In the genomic region with DNA sequence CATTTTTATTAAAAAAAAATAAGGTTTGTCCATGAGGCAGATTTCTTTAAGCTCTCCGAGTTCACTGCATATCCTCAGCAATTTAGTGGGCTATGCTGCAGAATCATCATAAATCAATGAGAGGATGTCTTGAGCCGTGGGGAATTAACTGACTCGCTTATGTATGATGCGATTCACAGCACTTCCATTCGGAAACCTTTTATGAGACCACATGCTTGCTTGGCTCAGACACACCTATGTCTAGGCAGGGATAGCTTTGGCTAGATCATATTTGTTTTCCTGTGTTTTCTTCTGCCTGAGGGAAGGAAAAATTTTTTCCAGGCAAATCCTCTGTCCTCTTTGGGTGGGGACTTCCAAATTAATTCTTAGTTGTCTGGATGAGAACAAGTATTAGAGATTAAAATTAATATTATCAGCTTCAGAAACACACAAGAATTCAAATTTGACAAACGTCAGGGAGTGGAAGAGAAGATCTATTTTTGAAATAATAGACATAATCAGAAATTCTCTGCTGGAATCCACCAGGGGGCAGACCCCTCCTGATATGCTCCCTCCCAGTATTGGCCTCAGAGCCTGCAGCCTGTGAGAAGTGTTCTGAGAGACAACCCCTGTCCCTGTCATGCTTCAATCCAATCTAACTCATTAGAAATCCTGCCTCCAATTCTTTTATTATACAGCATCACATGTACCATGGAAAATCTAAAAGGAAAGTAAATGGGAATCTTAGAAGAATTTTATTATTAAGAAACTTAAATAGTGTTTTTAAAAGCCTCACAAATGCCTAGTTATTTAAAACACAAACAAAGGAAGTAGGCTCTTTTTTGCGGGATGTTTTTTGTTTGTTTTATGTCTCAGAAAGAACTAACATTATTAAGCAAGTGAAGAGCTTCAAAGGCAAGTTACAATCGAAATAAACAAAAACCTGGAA, we compare ENCODE assay signal across 8 cellular contexts.
DNase-seq lines count a peak whose midpoint lies in the region; ATAC-seq and TF ChIP-seq lines count a peak whose summit lies in the region.

No MANE protein-coding gene starts in this region.

- ATAC-seq in GM19043 (IDR thresholded peaks at IDR 0.05; ENCODE audit: low read depth, unreplicated experiment) (peak; percentile 87), HG03354 (IDR thresholded peaks at IDR 0.05; ENCODE audit: poor library complexity, severe bottlenecking, unreplicated experiment) (peak; percentile 82), body of pancreas (peak; percentile 83)

- H3K27me3 ChIP-seq in body of pancreas (no peaks in the 10 kb centered on the region), transverse colon (no peaks in the 10 kb centered on the region)

- H3K27ac ChIP-seq in body of pancreas = no peak overlapping the region
- H3K27ac ChIP-seq in transverse colon = no peak overlapping the region

- no peaks in the 10 kb centered on the region for H3K9me3 Mint-ChIP-seq in Calu3 (ENCODE audit: low read depth, unreplicated experiment)

- no peaks in the 10 kb centered on the region for H3K9me3 ChIP-seq in body of pancreas
- H3K9me3 ChIP-seq in transverse colon = no peaks in the 10 kb centered on the region

- intact Hi-C loops in Calu3 (cut with micrococcal nuclease; ENCODE audit: unreplicated experiment) (loop anchor here (1.0 kb wide), 2 partner anchors 386 to 795 kb away; no protein-coding TSS in a partner anchor), body of pancreas (cut with DNase I) (loop anchor here (10.0 kb wide), 1 partner anchor 390 kb away; no protein-coding TSS in a partner anchor), transverse colon (cut with DNase I; ENCODE audit: low total_unique reads) (no loop called here)

- DNase-seq in Calu3 (peak; percentile 53), NCI-H446 treated with DMSO at 0.1 percent for 48 hours (lab: John Stamatoyannopoulos, UW) (peak; percentile 51), body of pancreas (peak; percentile 60 to 74 (median 64)), kidney glomerular epithelial cell (lab: John Stamatoyannopoulos, UW) (peak; percentile 23), transverse colon (peak; percentile 15), cerebellar nuclear complex (lab: John Stamatoyannopoulos, UW) (no peak)

- TF ChIP-seq POLR2A in body of pancreas (IDR thresholded peaks at IDR 0.05) (no peak), transverse colon (IDR thresholded peaks at IDR 0.05) (no peak)

- TF ChIP-seq EP300 in transverse colon (IDR thresholded peaks at IDR 0.05; ENCODE audit: low read depth) = no peak

- H3K4me1 ChIP-seq in body of pancreas (no peaks in the 10 kb centered on the region), transverse colon (no peaks in the 10 kb centered on the region)

- H3K27me3 Mint-ChIP-seq in Calu3 (ENCODE audit: unreplicated experiment) = no peaks in the 10 kb centered on the region

- H3K36me3 ChIP-seq in body of pancreas (replicated peaks in 1 of 2; ENCODE audit: insufficient read depth in 1 of 2, low read depth in 2 of 2) (no peaks in the 10 kb centered on the region), transverse colon (no peaks in the 10 kb centered on the region)

- H3K4me3 ChIP-seq in body of pancreas (no peak overlapping the region), transverse colon (no peak overlapping the region)

- no peak overlapping the region for H3K27ac Mint-ChIP-seq in Calu3 (ENCODE audit: unreplicated experiment)

- in situ Hi-C loops in transverse colon (cut with MboI; ENCODE audit: low pct_ligation_motif_present in 1 of 4, low pct_unique_long_range_greater_than_20kb in 1 of 4, low sequenced_read_pairs in 3 of 4) = loop anchor here in 3 of 4 donors (10.0 to 25.0 kb wide), 2 partner anchors 797 to 800 kb away; no protein-coding TSS in a partner anchor

- no TSS peak for BruUV-seq in Calu3 (replicated peaks; lab: Mats Ljungman, UMichigan)

- 28 to 36% methylated on average over 8 of the region's 8 CpGs for WGBS in body of pancreas, 2 donors
- WGBS in transverse colon (ENCODE audit: low coverage in 1 of 2), 2 donors = 18 to 24% methylated on average over 8 of the region's 8 CpGs

- no peaks in the 10 kb centered on the region for H3K4me1 Mint-ChIP-seq in Calu3 (ENCODE audit: low read depth, unreplicated experiment)

- CTCF ChIA-PET in Calu3 (lab: Charles Lee) = no interaction called here

- no peaks in the 10 kb centered on the region for H3K36me3 Mint-ChIP-seq in Calu3 (ENCODE audit: insufficient read depth, unreplicated experiment)

- peak; percentile 48 for TF ChIP-seq CTCF in Calu3 (IDR thresholded peaks at IDR 0.05; ENCODE audit: unreplicated experiment)
- peak in 6 of 7 experiments; percentile 50 to 76 (median 65) for TF ChIP-seq CTCF in body of pancreas (IDR thresholded peaks at IDR 0.05)
- TF ChIP-seq CTCF in transverse colon (IDR thresholded peaks at IDR 0.05) = peak; percentile 41 to 53 (median 46)

- no peak overlapping the region for H3K4me3 Mint-ChIP-seq in Calu3 (ENCODE audit: low read depth, unreplicated experiment)

Comparison
In these comparisons a context has a peak if more than half of its experiments do, and no peak if none do; other contexts are left out.
1. DNase-seq: peak in Calu3 (single experiment), NCI-H446 treated with DMSO at 0.1 percent for 48 hours (single experiment), body of pancreas (4 of 4), kidney glomerular epithelial cell (single experiment) and transverse colon (single experiment); none in cerebellar nuclear complex (0 of 2).
2. Peak in every context shown above with its lines, with median percentiles within 50 percentile points of each other: CTCF ChIP-seq and ATAC-seq.